Comparison of ENCODE assay signal across 8 cellular contexts in genomic region chr16:74813109-74813641, GRCh38. TPM values are rescaled to one million over a fixed set of nuclear protein-coding genes. Genes with fewer than 3 reads are reported as not detected.
A peak's percentile ranks its signal among the peaks of the same experiment; 100 is the strongest.
DNase-seq lines count a peak whose midpoint lies in the region; ATAC-seq, FAIRE-seq and TF ChIP-seq lines count a peak whose summit lies in the region.

No MANE protein-coding gene starts in this region.

- H3K36me3 ChIP-seq in suprapubic skin = no peaks in the 10 kb centered on the region

- peak; percentile 67 to 96 for TF ChIP-seq CTCF in suprapubic skin (IDR thresholded peaks at IDR 0.05)

- no peak overlapping the region for H3K27ac ChIP-seq in suprapubic skin

- TF ChIP-seq POLR2A in suprapubic skin (IDR thresholded peaks at IDR 0.05) = no peak

- ATAC-seq in GM21786 (IDR thresholded peaks at IDR 0.05; ENCODE audit: unreplicated experiment) = peak; percentile 98

- H3K4me3 ChIP-seq in suprapubic skin = no peak overlapping the region

- H3K9me3 ChIP-seq in suprapubic skin = no peaks in the 10 kb centered on the region

- peak; percentile 61 for DNase-seq in EH (ENCODE audit: low read depth)
- peak; percentile 47 for DNase-seq in KG1 (lab: John Stamatoyannopoulos, UW)
- DNase-seq in SHP77 treated with DMSO at 0.1 percent for 48 hours (lab: John Stamatoyannopoulos, UW) = peak; percentile 44
- peak; percentile 89 for DNase-seq in activated effector memory CD4-positive, alpha-beta T cell treated with anti-CD3 and anti-CD28 coated beads, Interleukin-2, amount 50 U/mL, for 16 hours
- DNase-seq in frontal cortex (ENCODE audit: low spot score in 2 of 2) = peak; percentile 67 to 77
- DNase-seq in nucleus accumbens (lab: John Stamatoyannopoulos, UW) = peak in 53 of 56 donors; percentile 6 to 86 (median 55)
- DNase-seq in suprapubic skin (ENCODE audit: low spot score in 2 of 2) = peak; percentile 75 to 84

- WGBS in suprapubic skin = 8% methylated on average over 19 of the region's 25 CpGs

- no peaks in the 10 kb centered on the region for H3K27me3 ChIP-seq in suprapubic skin

- FAIRE-seq in frontal cortex (lab: Jason Lieb, UNC) = no peak

- TF ChIP-seq EP300 in suprapubic skin (IDR thresholded peaks at IDR 0.05) = no peak

- peaks cover 20% of the 10 kb centered on the region for H3K4me1 ChIP-seq in suprapubic skin

RNA-seq across cellular contexts. Expression of gene FA2H, which starts 38.6 kb away (rescaled TPM):
- 0.41 TPM for total RNA-seq in frontal cortex
- 10 to 100 TPM in 1 of 4 donors, 1 to 10 TPM in 3; 6.8 to 11.3 (median 8.8) TPM for total RNA-seq in suprapubic skin
